In genomic region chr3:197417896-197418618, GRCh38 we compare ENCODE assay signal across 17 cellular contexts.
"Had no signal": no experiment of that assay in that cellular context is flagged by ENCODE, and none has a peak within 500 bp of the region (broad histone marks: within the 10 kb centered on the region; RNA-seq: fewer than 3 reads in every experiment).

No MANE protein-coding gene starts in this region.

- DNase-seq: activated CD4-positive, alpha-beta memory T cell treated with anti-CD3 and anti-CD28 coated beads for 36 hours; activated CD4-positive, alpha-beta T cell treated with anti-CD3 and anti-CD28 coated beads for 1 hour; activated gamma-delta T cell treated with Interleukin-2 at 50 U/mL for 16 hours; activated naive CD8-positive, alpha-beta T cell treated with anti-CD3 and anti-CD28 coated beads, Interleukin-2, amount 10 ng/mL, durations not matched to agents 7 days and 5 days; activated T-cell treated with anti-CD3 and anti-CD28 coated beads, Interleukin-2, amount 50 U/mL, for 72 hours; caudate nucleus; cortex of kidney; effector memory CD4-positive, alpha-beta T cell; hippocampal formation; immature natural killer cell; right lobe of liver; stimulated activated CD4-positive, alpha-beta T cell treated with anti-CD3 and anti-CD28 coated beads, Interleukin-2, amount 100 ng/mL, for 24 hours; stimulated activated naive CD4-positive, alpha-beta T cell; upper lobe of left lung had no signal

- H3K9me3 ChIP-seq: ascending aorta, prostate gland, right lobe of liver, upper lobe of left lung had no signal

- H3K4me1 ChIP-seq: ascending aorta, prostate gland, right lobe of liver, upper lobe of left lung had no signal

- H3K36me3 ChIP-seq: ascending aorta, prostate gland, right lobe of liver, upper lobe of left lung had no signal

- H3K27me3 ChIP-seq: ascending aorta, right lobe of liver, upper lobe of left lung had no signal

- H3K27ac ChIP-seq: ascending aorta, prostate gland, right lobe of liver, upper lobe of left lung had no signal

- H3K36me3 Mint-ChIP-seq: activated CD4-positive, alpha-beta memory T cell treated with anti-CD3 and anti-CD28 coated beads for 36 hours; activated naive CD8-positive, alpha-beta T cell treated with anti-CD3 and anti-CD28 coated beads, Interleukin-2, amount 10 ng/mL, durations not matched to agents 7 days and 5 days; immature natural killer cell; natural killer cell treated with Interleukin-12 subunit alpha and Interleukin-12 subunit beta and Interleukin-15 and Interleukin-18, amount 100 ng/mL, for 72 hours had no signal

- H3K27ac Mint-ChIP-seq: activated CD4-positive, alpha-beta memory T cell treated with anti-CD3 and anti-CD28 coated beads for 36 hours; activated naive CD8-positive, alpha-beta T cell treated with anti-CD3 and anti-CD28 coated beads, Interleukin-2, amount 10 ng/mL, durations not matched to agents 7 days and 5 days; activated T-cell treated with anti-CD3 and anti-CD28 coated beads, Interleukin-2, amount 50 U/mL, for 72 hours; immature natural killer cell; natural killer cell treated with Interleukin-12 subunit alpha and Interleukin-12 subunit beta and Interleukin-15 and Interleukin-18, amount 100 ng/mL, for 72 hours had no signal

- H3K9me3 Mint-ChIP-seq: activated CD4-positive, alpha-beta memory T cell treated with anti-CD3 and anti-CD28 coated beads for 36 hours; activated naive CD8-positive, alpha-beta T cell treated with anti-CD3 and anti-CD28 coated beads, Interleukin-2, amount 10 ng/mL, durations not matched to agents 7 days and 5 days; natural killer cell treated with Interleukin-12 subunit alpha and Interleukin-12 subunit beta and Interleukin-15 and Interleukin-18, amount 100 ng/mL, for 72 hours had no signal

- ATAC-seq: activated T-cell treated with anti-CD3 and anti-CD28 coated beads, Interleukin-2, amount 50 U/mL, for 72 hours; natural killer cell treated with Interleukin-12 subunit alpha and Interleukin-12 subunit beta and Interleukin-15 and Interleukin-18, amount 100 ng/mL, for 72 hours had no signal

- H3K4me1 Mint-ChIP-seq: activated naive CD8-positive, alpha-beta T cell treated with anti-CD3 and anti-CD28 coated beads, Interleukin-2, amount 10 ng/mL, durations not matched to agents 7 days and 5 days; immature natural killer cell had no signal

- H3K4me3 Mint-ChIP-seq: activated CD4-positive, alpha-beta memory T cell treated with anti-CD3 and anti-CD28 coated beads for 36 hours; activated naive CD8-positive, alpha-beta T cell treated with anti-CD3 and anti-CD28 coated beads, Interleukin-2, amount 10 ng/mL, durations not matched to agents 7 days and 5 days; activated T-cell treated with anti-CD3 and anti-CD28 coated beads, Interleukin-2, amount 50 U/mL, for 72 hours; immature natural killer cell; natural killer cell treated with Interleukin-12 subunit alpha and Interleukin-12 subunit beta and Interleukin-15 and Interleukin-18, amount 100 ng/mL, for 72 hours had no signal

- H3K4me3 ChIP-seq: ascending aorta, prostate gland, right lobe of liver, upper lobe of left lung had no signal
